25 cellular contexts compared by ENCODE assay signal in the genomic region with DNA sequence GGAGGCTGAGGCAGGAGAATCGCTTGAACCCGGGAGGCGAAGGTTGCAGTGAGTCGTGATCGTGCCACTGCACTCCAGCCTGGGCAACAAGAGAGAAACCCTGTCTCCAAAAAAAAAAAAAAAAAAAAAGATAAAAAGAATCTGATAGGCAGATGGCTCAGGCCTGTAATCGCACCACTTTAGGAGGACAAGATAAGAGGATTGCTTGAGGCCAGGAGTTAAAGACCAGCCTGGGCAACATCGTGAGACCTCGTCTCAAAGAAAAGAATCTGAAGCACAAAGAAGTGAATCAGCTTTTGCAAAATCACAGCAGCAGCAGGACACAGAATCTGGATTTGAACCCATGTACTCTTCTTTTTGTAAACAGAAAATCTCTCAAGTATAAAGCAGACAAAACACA. TPM values are rescaled to one million over a fixed set of nuclear protein-coding genes. Genes with fewer than 3 reads are reported as not detected.
DNase-seq lines count a peak whose midpoint lies in the region; ATAC-seq and TF ChIP-seq lines count a peak whose summit lies in the region.
"Had no signal": no experiment of that assay in that cellular context is flagged by ENCODE, and none has a peak within 500 bp of the region (broad histone marks: within the 10 kb centered on the region; RNA-seq: fewer than 3 reads in every experiment).

No MANE protein-coding gene starts in this region.

- H3K9ac ChIP-seq in SK-N-SH: no peak overlapping the region

- H3K4me3 ChIP-seq in SK-N-SH (ENCODE audit: low read depth in 2 of 2, low read length in 1 of 2) (no peak overlapping the region), mesodermal cell (ENCODE audit: extremely low read depth, insufficient read depth, low read length, poor library complexity, severe bottlenecking) (no peak overlapping the region), Peyer's patch (no peak overlapping the region)
- H3K4me3 ChIP-seq: GM23338, SJSA1 had no signal

- no peaks in the 10 kb centered on the region for H3K9me3 Mint-ChIP-seq in activated T-helper 17 cell treated with anti-CD3 and anti-CD28 coated beads, Interleukin-2, amount 50 U/mL, for 72 hours
- H3K9me3 Mint-ChIP-seq: GM23338, H9 had no signal

- H3K79me2 ChIP-seq in SK-N-SH (ENCODE audit: insufficient read depth): peaks cover 44% of the 10 kb centered on the region

- H3K27ac ChIP-seq in SK-N-SH (ENCODE audit: low read depth in 2 of 2, low read length in 1 of 2) (no peak overlapping the region), mesodermal cell (ENCODE audit: low read depth, low read length, severe bottlenecking) (peak overlapping the region; percentile 59), Peyer's patch (no peak overlapping the region)
- H3K27ac ChIP-seq: 22Rv1, SJSA1 had no signal

- no peak for TF ChIP-seq RAD21 in SK-N-SH (IDR thresholded peaks at IDR 0.05; ENCODE audit: low read length)

- peaks cover 9% of the 10 kb centered on the region for H3F3A ChIP-seq in SK-N-SH (replicated peaks; ENCODE audit: insufficient read depth)

- no peaks in the 10 kb centered on the region for H3K27me3 ChIP-seq in SK-N-SH (ENCODE audit: insufficient read depth)
- H3K27me3 ChIP-seq in Peyer's patch: no peaks in the 10 kb centered on the region
- H3K27me3 ChIP-seq: BE2C, SJSA1 had no signal

- H3K27me3 Mint-ChIP-seq in activated T-helper 17 cell treated with anti-CD3 and anti-CD28 coated beads, Interleukin-2, amount 50 U/mL, for 72 hours: no peaks in the 10 kb centered on the region
- H3K27me3 Mint-ChIP-seq: CD4-positive, CD25-positive, alpha-beta regulatory T cell had no signal

- no peak for TF ChIP-seq POLR2A in Peyer's patch (IDR thresholded peaks at IDR 0.05)

- peak overlapping the region; percentile 46 for H3K27ac Mint-ChIP-seq in activated T-helper 17 cell treated with anti-CD3 and anti-CD28 coated beads, Interleukin-2, amount 50 U/mL, for 72 hours
- H3K27ac Mint-ChIP-seq: GM23338 had no signal

- no peak for ATAC-seq in SK-N-SH treated with all-trans-retinoic acid at 6 μM for 48 hours
- ATAC-seq in activated T-helper 17 cell treated with anti-CD3 and anti-CD28 coated beads, Interleukin-2, amount 50 U/mL, for 72 hours (replicated peaks): no peak
- ATAC-seq: GM23338, HepG2, PC-3 had no signal

- DNase-seq in SK-N-SH (no peak), NCI-H82 treated with DMSO at 0.1 percent for 48 hours (lab: John Stamatoyannopoulos, UW; ENCODE audit: unreplicated experiment) (peak; percentile 55), medulla oblongata (ENCODE audit: extremely low spot score) (no peak), NCI-H1105 (lab: John Stamatoyannopoulos, UW) (no peak), Peyer's patch (no peak)
- DNase-seq: ACHN; BE2C; CD4-positive, CD25-positive, alpha-beta regulatory T cell; H9; Karpas-422; NCI-H1092; NCI-H1436; NCI-H187 treated with DMSO at 0.1 percent for 48 hours; NCI-H2171 treated with DMSO at 0.1 percent for 48 hours; NCI-H345; NCI-H510A treated with DMSO at 0.1 percent for 48 hours; PC-3; Right ventricle myocardium superior had no signal

- POLR2A ChIA-PET in SK-N-SH (lab: Yijun Ruan, JAX): no interaction called here

- no peak overlapping the region for H2AFZ ChIP-seq in SK-N-SH (ENCODE audit: low read depth)
- H2AFZ ChIP-seq: GM23338 had no signal

- no peak for TF ChIP-seq EP300 in SK-N-SH (IDR thresholded peaks at IDR 0.05; ENCODE audit: borderline replicate concordance in 1 of 2, low read depth in 1 of 2, low read length in 1 of 2)

- no peak overlapping the region for H3K4me3 Mint-ChIP-seq in activated T-helper 17 cell treated with anti-CD3 and anti-CD28 coated beads, Interleukin-2, amount 50 U/mL, for 72 hours
- H3K4me3 Mint-ChIP-seq: CD4-positive, CD25-positive, alpha-beta regulatory T cell; GM23338; H9 had no signal

- peaks cover 16% of the 10 kb centered on the region for H3K4me1 Mint-ChIP-seq in activated T-helper 17 cell treated with anti-CD3 and anti-CD28 coated beads, Interleukin-2, amount 50 U/mL, for 72 hours
- H3K4me1 Mint-ChIP-seq: GM23338, H9 had no signal

- H3K36me3 ChIP-seq in SK-N-SH (replicated peaks in 1 of 2; ENCODE audit: control insufficient read depth in 1 of 2, insufficient read depth in 2 of 2, low read length in 1 of 2) (peaks cover 65% of the 10 kb centered on the region in 2 experiments), mesodermal cell (ENCODE audit: control insufficient read depth, insufficient read depth, low read length) (peaks cover 99% of the 10 kb centered on the region), Peyer's patch (peaks cover 0 to 97% (median 0%) of the 10 kb centered on the region in 3 donors)

- CTCF ChIA-PET in SK-N-SH (lab: Yijun Ruan, JAX): interaction anchor here (1.0 to 2.3 kb wide), 4 partner anchors 8 to 351 kb away, joined by 3 to 9 read pairs (median 4); a partner anchor contains a TSS

- peaks cover 98% of the 10 kb centered on the region for H3K36me3 Mint-ChIP-seq in activated T-helper 17 cell treated with anti-CD3 and anti-CD28 coated beads, Interleukin-2, amount 50 U/mL, for 72 hours (ENCODE audit: low read depth)

- H3K9me3 ChIP-seq in SK-N-SH (no peaks in the 10 kb centered on the region), mesodermal cell (ENCODE audit: control insufficient read depth, low read length) (no peaks in the 10 kb centered on the region), Peyer's patch (no peaks in the 10 kb centered on the region)
- H3K9me3 ChIP-seq: BE2C, SJSA1 had no signal

- TF ChIP-seq CTCF in SK-N-SH (IDR thresholded peaks at IDR 0.05): no peak
- no peak for TF ChIP-seq CTCF in Peyer's patch (IDR thresholded peaks at IDR 0.05)

- H3K4me2 ChIP-seq in SK-N-SH: no peak overlapping the region
- H3K4me2 ChIP-seq: GM23338 had no signal

- WGBS in SK-N-SH (ENCODE audit: low lambda C conversion rate): 91% methylated on average over 8 of the region's 8 CpGs
- WGBS in mesodermal cell (ENCODE audit: insufficient coverage in 2 of 2), 2 experiments: 82 to 92% methylated on average over 3 to 7 of the region's 8 CpGs

- H3K4me1 ChIP-seq in SK-N-SH (ENCODE audit: control insufficient read depth in 1 of 2, insufficient read depth in 2 of 2, low read depth in 1 of 2, low read length in 1 of 2): no peaks in the 10 kb centered on the region; a peak in 1 of 4 replicates
- peaks cover 6% of the 10 kb centered on the region for H3K4me1 ChIP-seq in mesodermal cell (ENCODE audit: control insufficient read depth, insufficient read depth, low read length, poor library complexity, severe bottlenecking)
- H3K4me1 ChIP-seq in Peyer's patch: no peaks in the 10 kb centered on the region
- H3K4me1 ChIP-seq: SJSA1 had no signal

- H3K9me2 ChIP-seq in SK-N-SH: no peaks in the 10 kb centered on the region

- no peaks in the 10 kb centered on the region for H4K20me1 ChIP-seq in SK-N-SH (ENCODE audit: insufficient read depth)

TF ChIP-seq in SK-N-SH, 30 proteins besides CTCF, POLR2A, EP300 and RAD21:
- TF ChIP-seq RFX5 (IDR thresholded peaks at IDR 0.05; ENCODE audit: low read length) (no peak), GATA2 (CRISPR knock-in tag; IDR thresholded peaks at IDR 0.05) (peak; percentile 29; the same call in 1 of the 2 replicates)

TF ChIP-seq in SK-N-SH treated with all-trans-retinoic acid at 6 μM for 48 hours, 23 proteins besides CTCF, POLR2A, EP300 and RAD21:
- TF ChIP-seq ZC3H10 (CRISPR knock-in tag; IDR thresholded peaks at IDR 0.05) (no peak), ZFP30 (CRISPR knock-in tag; IDR thresholded peaks at IDR 0.05) (no peak), ARNTL (CRISPR knock-in tag; IDR thresholded peaks at IDR 0.05; ENCODE audit: borderline replicate concordance, low read depth) (no peak), GLIS3 (CRISPR knock-in tag; IDR thresholded peaks at IDR 0.05) (no peak), TOX (CRISPR knock-in tag; IDR thresholded peaks at IDR 0.05; ENCODE audit: borderline replicate concordance) (no peak), ZNF565 (CRISPR knock-in tag; conservative IDR thresholded peaks at IDR 0.05; ENCODE audit: low read depth) (no peak), ZFP3 (CRISPR knock-in tag; IDR thresholded peaks at IDR 0.05) (no peak), ZNF8 (CRISPR knock-in tag; IDR thresholded peaks at IDR 0.05) (no peak)
- TF ChIP-seq, protein P1, sequence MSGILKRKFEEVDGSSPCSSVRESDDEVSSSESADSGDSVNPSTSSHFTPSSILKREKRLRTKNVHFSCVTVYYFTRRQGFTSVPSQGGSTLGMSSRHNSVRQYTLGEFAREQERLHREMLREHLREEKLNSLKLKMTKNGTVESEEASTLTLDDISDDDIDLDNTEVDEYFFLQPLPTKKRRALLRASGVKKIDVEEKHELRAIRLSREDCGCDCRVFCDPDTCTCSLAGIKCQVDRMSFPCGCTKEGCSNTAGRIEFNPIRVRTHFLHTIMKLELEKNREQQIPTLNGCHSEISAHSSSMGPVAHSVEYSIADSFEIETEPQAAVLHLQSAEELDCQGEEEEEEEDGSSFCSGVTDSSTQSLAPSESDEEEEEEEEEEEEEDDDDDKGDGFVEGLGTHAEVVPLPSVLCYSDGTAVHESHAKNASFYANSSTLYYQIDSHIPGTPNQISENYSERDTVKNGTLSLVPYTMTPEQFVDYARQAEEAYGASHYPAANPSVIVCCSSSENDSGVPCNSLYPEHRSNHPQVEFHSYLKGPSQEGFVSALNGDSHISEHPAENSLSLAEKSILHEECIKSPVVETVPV (CRISPR knock-in tag; IDR thresholded peaks at IDR 0.05): no peak

RNA-seq across cellular contexts. Expression of a gene that starts 7.6 kb away (rescaled TPM):
- polyA plus RNA-seq in SK-N-SH (2012; rRNA removed): 79.5 and 86.3 TPM in 2 replicates
- polyA plus RNA-seq in SK-N-SH (2012; cell fraction: cytosol; rRNA removed): 64.8 and 74.8 TPM in 2 replicates
- 48.5 and 55.5 TPM in 2 replicates for polyA plus RNA-seq in SK-N-SH (2012; cell fraction: nucleus; rRNA removed)
- 10 to 100 TPM; 92.0 to 95.9 TPM for total RNA-seq in activated T-helper 17 cell treated with anti-CD3 and anti-CD28 coated beads, Interleukin-2, amount 50 U/mL, for 72 hours
- 53.5 TPM for polyA plus RNA-seq in mesodermal cell (2013, experiment 1 of 2)
- polyA plus RNA-seq in mesodermal cell (2013, experiment 2 of 2): 50.8 TPM
- total RNA-seq in Peyer's patch: 10 to 100 TPM; 13.5 to 37.1 (median 27.7) TPM

RNA-seq across cellular contexts. Expression of a gene that starts 15.0 kb away (rescaled TPM):
- 9.2 and 13.3 TPM in 2 replicates for polyA plus RNA-seq in SK-N-SH (2012; rRNA removed)
- 7.6 and 9.0 TPM in 2 replicates for polyA plus RNA-seq in SK-N-SH (2012; cell fraction: cytosol; rRNA removed)
- 24.1 and 30.3 TPM in 2 replicates for polyA plus RNA-seq in SK-N-SH (2012; cell fraction: nucleus; rRNA removed)
- total RNA-seq in activated T-helper 17 cell treated with anti-CD3 and anti-CD28 coated beads, Interleukin-2, amount 50 U/mL, for 72 hours: 10 to 100 TPM; 55.1 to 55.7 TPM
- polyA plus RNA-seq in mesodermal cell (2013, experiment 1 of 2): 15.7 TPM
- 14.5 TPM for polyA plus RNA-seq in mesodermal cell (2013, experiment 2 of 2)
- 100 to 1,000 TPM in 3 of 4 donors, 10 to 100 TPM in 1; 93.5 to 199 (median 111) TPM for total RNA-seq in Peyer's patch

RNA-seq across cellular contexts. Expression of a gene that starts 20.8 kb away (rescaled TPM):
- polyA plus RNA-seq in SK-N-SH (2012; rRNA removed): 152 and 162 TPM in 2 replicates
- polyA plus RNA-seq in SK-N-SH (2012; cell fraction: cytosol; rRNA removed): 124 and 156 TPM in 2 replicates
- polyA plus RNA-seq in SK-N-SH (2012; cell fraction: nucleus; rRNA removed): 65.3 and 89.9 TPM in 2 replicates
- total RNA-seq in activated T-helper 17 cell treated with anti-CD3 and anti-CD28 coated beads, Interleukin-2, amount 50 U/mL, for 72 hours: 10 to 100 TPM; 14.2 to 22.3 TPM
- 73.9 TPM for polyA plus RNA-seq in mesodermal cell (2013, experiment 1 of 2)
- 66.1 TPM for polyA plus RNA-seq in mesodermal cell (2013, experiment 2 of 2)
- total RNA-seq in Peyer's patch: 100 to 1,000 TPM in 3 of 4 donors, 10 to 100 TPM in 1; 42.4 to 311 (median 144) TPM
